In genomic region chr12:50765325-50765911, GRCh38 we compare ENCODE assay signal across 8 cellular contexts. TPM values are rescaled to one million over a fixed set of nuclear protein-coding genes. Genes with fewer than 3 reads are reported as not detected.
DNase-seq lines count a peak whose midpoint lies in the region; ATAC-seq and TF ChIP-seq lines count a peak whose summit lies in the region.

No MANE protein-coding gene starts in this region.

- H3K79me2 ChIP-seq in Karpas-422 (ENCODE audit: low read length), result peaks cover 77% of the 10 kb centered on the region
- peaks cover 61% of the 10 kb centered on the region for H3K79me2 ChIP-seq in SU-DHL-6 (ENCODE audit: insufficient read depth, low read length)

- H3K27ac ChIP-seq in Karpas-422 (ENCODE audit: low read length) (peak overlapping the region; percentile 88), SU-DHL-6 (ENCODE audit: low read depth, low read length) (peak overlapping the region; percentile 92), body of pancreas (peak overlapping the region in 3 of 4 donors; percentile 98 to 99 (median 98)), iPS-18a (ENCODE audit: low read length) (no peak overlapping the region)

- no peaks in the 10 kb centered on the region for H4K20me1 ChIP-seq in Karpas-422 (ENCODE audit: insufficient read depth, low read depth, low read length)
- H4K20me1 ChIP-seq in SU-DHL-6 (ENCODE audit: low read depth, low read length), result no peaks in the 10 kb centered on the region

- H3K36me3 ChIP-seq in Karpas-422 (ENCODE audit: insufficient read depth, low read length) (no peaks in the 10 kb centered on the region; the same call in 1 of the 2 replicates), SU-DHL-6 (ENCODE audit: low read length) (peaks cover 13% of the 10 kb centered on the region; the same call in 1 of the 2 replicates), body of pancreas (replicated peaks in 1 of 2; ENCODE audit: insufficient read depth in 1 of 2, low read depth in 2 of 2) (no peaks in the 10 kb centered on the region), iPS-18a (ENCODE audit: control insufficient read depth, low read depth, low read length) (no peaks in the 10 kb centered on the region)

- H3K9ac ChIP-seq in Karpas-422 (ENCODE audit: low read length) (peak overlapping the region; percentile 98), SU-DHL-6 (ENCODE audit: low read length) (peak overlapping the region; percentile 90), iPS-18a (ENCODE audit: low read length) (peak overlapping the region; percentile 79)

- H3K4me1 ChIP-seq in Karpas-422 (ENCODE audit: low read length) (peaks cover 23% of the 10 kb centered on the region), body of pancreas (peaks cover 47% of the 10 kb centered on the region), iPS-18a (ENCODE audit: control insufficient read depth, low read depth, low read length) (peaks cover 4% of the 10 kb centered on the region)

- H3F3A ChIP-seq in SU-DHL-6 (ENCODE audit: insufficient read depth), result peaks cover 13% of the 10 kb centered on the region

- H3K4me3 ChIP-seq in GM12865 (ENCODE audit: low read depth, low read length) (peak overlapping the region; percentile 76), Karpas-422 (ENCODE audit: low read length) (peak overlapping the region; percentile 84), SU-DHL-6 (ENCODE audit: insufficient read depth, low read length, poor library complexity, severe bottlenecking) (peak overlapping the region; percentile 99), body of pancreas (peak overlapping the region in 1 of 2 donors; percentile 99), iPS-18a (ENCODE audit: low read length) (peak overlapping the region; percentile 87), skeletal muscle cell (ENCODE audit: low read depth, low read length) (peak overlapping the region; percentile 94)

- TF ChIP-seq POLR2A in body of pancreas (IDR thresholded peaks at IDR 0.05), result no peak

- no peak overlapping the region for H2AFZ ChIP-seq in Karpas-422 (ENCODE audit: low read length)
- H2AFZ ChIP-seq in SU-DHL-6 (ENCODE audit: low read depth, low read length, severe bottlenecking), result peak overlapping the region; percentile 81

- H3K4me2 ChIP-seq in Karpas-422 (ENCODE audit: low read depth, low read length, poor library complexity, severe bottlenecking) (peak overlapping the region; percentile 86), SU-DHL-6 (ENCODE audit: low read depth, low read length, poor library complexity, severe bottlenecking) (peak overlapping the region; percentile 75)

- WGBS in body of pancreas, 2 donors, result 21 to 25% methylated on average over 8 of the region's 8 CpGs

- DNase-seq in 8988T (peak; percentile 40), GM12865 (ENCODE audit: low read depth) (peak; percentile 76), Karpas-422 (peak; percentile 75), body of pancreas (peak; percentile 38 to 59 (median 48)), skeletal muscle cell (ENCODE audit: low read depth) (no peak)

- intact Hi-C loops in body of pancreas (cut with DNase I), result no loop called here

- H3K9me3 ChIP-seq in Karpas-422 (ENCODE audit: low read length) (no peaks in the 10 kb centered on the region), SU-DHL-6 (ENCODE audit: insufficient read depth, low read length) (no peaks in the 10 kb centered on the region), body of pancreas (no peaks in the 10 kb centered on the region), iPS-18a (ENCODE audit: control insufficient read depth, low read depth, low read length) (no peaks in the 10 kb centered on the region)

- no peak for ATAC-seq in body of pancreas
- no peak for ATAC-seq in HG02588 (IDR thresholded peaks at IDR 0.05; ENCODE audit: unreplicated experiment)

- TF ChIP-seq CTCF in GM12865 (IDR thresholded peaks at IDR 0.05; ENCODE audit: insufficient read depth, low read depth, low read length, missing control alignments), result peak; percentile 71
- peak; percentile 59 for TF ChIP-seq CTCF in SU-DHL-6 (IDR thresholded peaks at IDR 0.05; ENCODE audit: insufficient read depth, low read length, poor library complexity, severe bottlenecking)
- TF ChIP-seq CTCF in body of pancreas (IDR thresholded peaks at IDR 0.05), result peak; percentile 51 to 80 (median 65)

- no peaks in the 10 kb centered on the region for H3K9me2 ChIP-seq in Karpas-422 (replicated peaks; ENCODE audit: insufficient read depth, low read length)
- no peaks in the 10 kb centered on the region for H3K9me2 ChIP-seq in SU-DHL-6 (replicated peaks; ENCODE audit: insufficient read depth, low read length)

- H3K27me3 ChIP-seq in Karpas-422 (ENCODE audit: low read length), result no peaks in the 10 kb centered on the region
- no peaks in the 10 kb centered on the region for H3K27me3 ChIP-seq in SU-DHL-6 (ENCODE audit: low read length)
- H3K27me3 ChIP-seq in body of pancreas, result no peaks in the 10 kb centered on the region
- H3K27me3 ChIP-seq in iPS-18a (ENCODE audit: control insufficient read depth, insufficient read depth, low read length), result no peaks in the 10 kb centered on the region

RNA-seq across cellular contexts. Expression of gene ATF1, which starts 1.5 kb away (rescaled TPM):
- total RNA-seq in Karpas-422 (2014; rRNA removed; shearing (Covaris generic); ENCODE audit: low replicate concordance), result 32.6 and 105 TPM in 2 replicates
- 1 to 10 TPM; 7.5 to 9.6 TPM for total RNA-seq in body of pancreas
